Comparison of ENCODE assay signal across 8 cellular contexts in genomic region chr1:53326598-53327182, GRCh38. TPM values are rescaled to one million over a fixed set of nuclear protein-coding genes. Genes with fewer than 3 reads are reported as not detected.
DNase-seq lines count a peak whose midpoint lies in the region; ATAC-seq, FAIRE-seq and TF ChIP-seq lines count a peak whose summit lies in the region.

No MANE protein-coding gene starts in this region.

- H3K27ac Mint-ChIP-seq in CD4-positive, alpha-beta T cell: peak overlapping the region; percentile 81
- peak overlapping the region; percentile 86 for H3K27ac Mint-ChIP-seq in astrocyte (ENCODE audit: unreplicated experiment)
- peak overlapping the region; percentile 99 for H3K27ac Mint-ChIP-seq in stimulated activated naive CD8-positive, alpha-beta T cell treated with anti-CD3 and anti-CD28 coated beads, Interleukin-15, Interleukin-2, amounts not matched to agents 100 ng/mL and 50 ng/mL, for 24 hours

- peaks cover 17% of the 10 kb centered on the region for H3K4me1 Mint-ChIP-seq in CD4-positive, alpha-beta T cell (ENCODE audit: low read depth)
- no peaks in the 10 kb centered on the region for H3K4me1 Mint-ChIP-seq in astrocyte (ENCODE audit: low read depth, unreplicated experiment)
- H3K4me1 Mint-ChIP-seq in stimulated activated naive CD8-positive, alpha-beta T cell treated with anti-CD3 and anti-CD28 coated beads, Interleukin-15, Interleukin-2, amounts not matched to agents 100 ng/mL and 50 ng/mL, for 24 hours (ENCODE audit: low read depth): peaks cover 30% of the 10 kb centered on the region

- no peak for FAIRE-seq in astrocyte (lab: Jason Lieb, UNC)

- H3K27me3 Mint-ChIP-seq in CD4-positive, alpha-beta T cell: no peaks in the 10 kb centered on the region
- H3K27me3 Mint-ChIP-seq in astrocyte (ENCODE audit: low read depth, unreplicated experiment): peaks cover 21% of the 10 kb centered on the region
- H3K27me3 Mint-ChIP-seq in stimulated activated naive CD8-positive, alpha-beta T cell treated with anti-CD3 and anti-CD28 coated beads, Interleukin-15, Interleukin-2, amounts not matched to agents 100 ng/mL and 50 ng/mL, for 24 hours: no peaks in the 10 kb centered on the region

- no peak for DNase-seq in CD4-positive, alpha-beta T cell
- DNase-seq in astrocyte (ENCODE audit: low read depth) (peak; percentile 11), islet precursor cell (peak; percentile 64), dedifferentiated amniotic fluid mesenchymal stem cell (ENCODE audit: extremely low spot score) (no peak)

- H3K4me3 ChIP-seq in OCI-LY1 (ENCODE audit: low read depth, low read length, poor library complexity, severe bottlenecking): peak overlapping the region; percentile 77
- peak overlapping the region; percentile 93 for H3K4me3 ChIP-seq in astrocyte (ENCODE audit: insufficient read depth, low read depth, low read length)

- intact Hi-C loops in CD4-positive, alpha-beta T cell (cut with DNase I, micrococcal nuclease): loop anchor here (1.0 to 10.0 kb wide), 4 partner anchors 42 to 1388 kb away; partner anchors contain the start of genes IFT25 (in 1 of the 2), LRRC42 (in 1 of the 2), MAGOH (in 1 of the 2) and TTC4 (in 1 of the 2)

- no peaks in the 10 kb centered on the region for H3K27me3 ChIP-seq in CD4-positive, alpha-beta T cell (ENCODE audit: control insufficient read depth, insufficient read depth, low read length)
- H3K27me3 ChIP-seq in OCI-LY1 (ENCODE audit: insufficient read depth, low read length): no peaks in the 10 kb centered on the region
- H3K27me3 ChIP-seq in astrocyte (ENCODE audit: insufficient read depth, low read length): no peaks in the 10 kb centered on the region

- no peak for TF ChIP-seq CTCF in CD4-positive, alpha-beta T cell (IDR thresholded peaks at IDR 0.05)
- TF ChIP-seq CTCF in OCI-LY1 (IDR thresholded peaks at IDR 0.05; ENCODE audit: low read length): no peak
- no peak for TF ChIP-seq CTCF in astrocyte (IDR thresholded peaks at IDR 0.05; ENCODE audit: insufficient read depth, low read depth, low read length)

- no peak overlapping the region for H3K27ac ChIP-seq in CD4-positive, alpha-beta T cell (ENCODE audit: low read depth, low read length)
- H3K27ac ChIP-seq in OCI-LY1 (ENCODE audit: low read depth, low read length, poor library complexity, severe bottlenecking) (peak overlapping the region; percentile 84), astrocyte (ENCODE audit: low read depth, low read length) (peak overlapping the region; percentile 56)

- no peaks in the 10 kb centered on the region for H3K9me3 ChIP-seq in CD4-positive, alpha-beta T cell (ENCODE audit: control insufficient read depth, low read length)
- H3K9me3 ChIP-seq in OCI-LY1 (ENCODE audit: low read length): no peaks in the 10 kb centered on the region
- H3K9me3 ChIP-seq in astrocyte (ENCODE audit: insufficient read depth, low read depth, low read length): no peaks in the 10 kb centered on the region

- peak; percentile 2 for ATAC-seq in CD4-positive, alpha-beta T cell (ENCODE audit: poor library complexity)
- ATAC-seq in GM18870 (IDR thresholded peaks at IDR 0.05; ENCODE audit: unreplicated experiment): peak; percentile 27
- ATAC-seq in HG03039 (IDR thresholded peaks at IDR 0.05; ENCODE audit: unreplicated experiment): peak; percentile 20

- peaks cover 27% of the 10 kb centered on the region for H3K4me1 ChIP-seq in OCI-LY1 (ENCODE audit: insufficient read depth, low read length, severe bottlenecking)
- peaks cover 7% of the 10 kb centered on the region for H3K4me1 ChIP-seq in astrocyte (ENCODE audit: insufficient read depth, low read length)

- H3K36me3 ChIP-seq in OCI-LY1 (ENCODE audit: insufficient read depth, low read length) (peaks cover 43% of the 10 kb centered on the region), astrocyte (ENCODE audit: insufficient read depth, low read length) (peaks cover 10% of the 10 kb centered on the region)

- POLR2A ChIA-PET in CD4-positive, alpha-beta T cell (lab: Charles Lee): interaction anchor here (0.7 to 2.6 kb wide), 5 partner anchors 41 to 624 kb away, joined by 3 to 14 read pairs (median 3); partner anchors contain the start of gene MAGOH

- H3K9me3 Mint-ChIP-seq in CD4-positive, alpha-beta T cell: no peaks in the 10 kb centered on the region
- H3K9me3 Mint-ChIP-seq in astrocyte (ENCODE audit: unreplicated experiment): no peaks in the 10 kb centered on the region
- no peaks in the 10 kb centered on the region for H3K9me3 Mint-ChIP-seq in stimulated activated naive CD8-positive, alpha-beta T cell treated with anti-CD3 and anti-CD28 coated beads, Interleukin-15, Interleukin-2, amounts not matched to agents 100 ng/mL and 50 ng/mL, for 24 hours

- no peaks in the 10 kb centered on the region for H3F3A ChIP-seq in OCI-LY1 (ENCODE audit: insufficient read depth, low read length)

- H4K20me1 ChIP-seq in OCI-LY1 (ENCODE audit: insufficient read depth, low read length) (no peaks in the 10 kb centered on the region), astrocyte (ENCODE audit: insufficient read depth, low read length) (peaks cover 23% of the 10 kb centered on the region)

- no peaks in the 10 kb centered on the region for H3K9me2 ChIP-seq in OCI-LY1 (ENCODE audit: low read depth, low read length)

- peak overlapping the region; percentile 97 for H3K4me3 Mint-ChIP-seq in CD4-positive, alpha-beta T cell
- H3K4me3 Mint-ChIP-seq in astrocyte (ENCODE audit: unreplicated experiment): peak overlapping the region; percentile 89
- H3K4me3 Mint-ChIP-seq in stimulated activated naive CD8-positive, alpha-beta T cell treated with anti-CD3 and anti-CD28 coated beads, Interleukin-15, Interleukin-2, amounts not matched to agents 100 ng/mL and 50 ng/mL, for 24 hours: peak overlapping the region; percentile 96

- H3K4me2 ChIP-seq in OCI-LY1 (ENCODE audit: low read length) (peak overlapping the region; percentile 94), astrocyte (ENCODE audit: low read length) (peak overlapping the region; percentile 100)

- peaks cover 4% of the 10 kb centered on the region for H3K36me3 Mint-ChIP-seq in CD4-positive, alpha-beta T cell (ENCODE audit: low read depth)
- peaks cover 9% of the 10 kb centered on the region for H3K36me3 Mint-ChIP-seq in astrocyte (ENCODE audit: low read depth, unreplicated experiment)
- peaks cover 36% of the 10 kb centered on the region for H3K36me3 Mint-ChIP-seq in stimulated activated naive CD8-positive, alpha-beta T cell treated with anti-CD3 and anti-CD28 coated beads, Interleukin-15, Interleukin-2, amounts not matched to agents 100 ng/mL and 50 ng/mL, for 24 hours (ENCODE audit: low read depth)

- H3K9ac ChIP-seq in OCI-LY1 (ENCODE audit: low read length) (peak overlapping the region; percentile 82), astrocyte (ENCODE audit: low read length) (peak overlapping the region; percentile 79)

- H3K79me2 ChIP-seq in OCI-LY1 (ENCODE audit: insufficient read depth, low read length): peaks cover 19% of the 10 kb centered on the region
- no peaks in the 10 kb centered on the region for H3K79me2 ChIP-seq in astrocyte (ENCODE audit: insufficient read depth, low read length)

- H2AFZ ChIP-seq in OCI-LY1 (ENCODE audit: low read length): no peak overlapping the region
- H2AFZ ChIP-seq in astrocyte (ENCODE audit: low read depth, low read length): peak overlapping the region; percentile 95

- CTCF ChIA-PET in CD4-positive, alpha-beta T cell (lab: Charles Lee): no interaction called here

RNA-seq across cellular contexts. Expression of gene LRP8, which starts 1.2 kb away (rescaled TPM):
- total RNA-seq in CD4-positive, alpha-beta T cell: 10 to 100 TPM in 1 of 2 experiments, 1 to 10 TPM in 1; 8.1 to 11.5 TPM
- 12.8 and 13.9 TPM in 2 replicates for total RNA-seq in astrocyte

Comparison
In these comparisons a context has a peak if more than half of its experiments do, and no peak if none do; other contexts are left out.
1. DNase-seq: peak in astrocyte (single experiment) and islet precursor cell (single experiment); none in CD4-positive, alpha-beta T cell (0 of 10) and dedifferentiated amniotic fluid mesenchymal stem cell (single experiment).
2. Peak in every context shown above with its lines, with median percentiles within 50 percentile points of each other: ATAC-seq, H3K27ac Mint-ChIP-seq and H3K4me3 Mint-ChIP-seq.